8 cellular contexts compared by ENCODE assay signal in genomic region chr7:44884553-44885393, GRCh38. TPM values are rescaled to one million over a fixed set of nuclear protein-coding genes. Genes with fewer than 3 reads are reported as not detected.
DNase-seq lines count a peak whose midpoint lies in the region; ATAC-seq and TF ChIP-seq lines count a peak whose summit lies in the region.

No MANE protein-coding gene starts in this region.

- H3K9me3 ChIP-seq in IMR-90 (ENCODE audit: control insufficient read depth, insufficient read depth, low read length) (no peaks in the 10 kb centered on the region), WERI-Rb-1 (ENCODE audit: severe bottlenecking) (peaks cover 17% of the 10 kb centered on the region)

- no peaks in the 10 kb centered on the region for H3K27me3 ChIP-seq in IMR-90 (ENCODE audit: control insufficient read depth, insufficient read depth, low read length)
- H3K27me3 ChIP-seq in WERI-Rb-1 (ENCODE audit: insufficient read depth, low read depth, severe bottlenecking) = no peaks in the 10 kb centered on the region
- no peaks in the 10 kb centered on the region for H3K27me3 ChIP-seq in layer of hippocampus (ENCODE audit: control insufficient read depth, insufficient read depth, low read length)

- peak overlapping the region; percentile 94 for H3K14ac ChIP-seq in IMR-90 (replicated peaks; ENCODE audit: low read depth, low read length)

- intact Hi-C loops in IMR-90 (cut with micrococcal nuclease) = loop anchor here (1.0 to 5.0 kb wide), 4 partner anchors 36 to 278 kb away; partner anchors contain the start of genes H2AZ2, OGDH and TBRG4

- dilution Hi-C loops in IMR-90 (cut with HindIII; ENCODE audit: low sequenced_read_pairs, unreplicated experiment) = no loop called here

- H3K56ac ChIP-seq in IMR-90 (ENCODE audit: extremely low read depth, insufficient read depth, low read length) = peak overlapping the region; percentile 70

- H3K36me3 ChIP-seq in IMR-90 (ENCODE audit: control insufficient read depth, insufficient read depth, low read length) (peaks cover 9% of the 10 kb centered on the region), WERI-Rb-1 (peaks cover 43% of the 10 kb centered on the region)

- peak; percentile 12 for DNase-seq in DMS53 treated with DMSO at 0.1 percent for 48 hours (lab: John Stamatoyannopoulos, UW; ENCODE audit: unreplicated experiment)
- DNase-seq in IMR-90 = peak; percentile 67
- peak; percentile 22 for DNase-seq in WERI-Rb-1
- DNase-seq in central memory CD4-positive, alpha-beta T cell = peak; percentile 55
- DNase-seq in stimulated activated CD4-positive, alpha-beta T cell treated with anti-CD3 and anti-CD28 coated beads, Interleukin-1b, Interleukin-23, amount 100 ng/mL, for 48 hours = peak; percentile 53
- DNase-seq in medulla oblongata (ENCODE audit: extremely low spot score) = no peak

- peak overlapping the region; percentile 73 to 80 for H4K8ac ChIP-seq in IMR-90 (ENCODE audit: low read depth in 2 of 2, low read length in 2 of 2)

- H2BK5ac ChIP-seq in IMR-90 (ENCODE audit: low read depth, low read length, poor library complexity, severe bottlenecking) = peak overlapping the region; percentile 84

- TF ChIP-seq POLR2A in IMR-90 (IDR thresholded peaks at IDR 0.05; ENCODE audit: low read depth, low read length) = peak; percentile 86

- peak overlapping the region; percentile 89 for H2AFZ ChIP-seq in IMR-90 (replicated peaks; ENCODE audit: low read length, poor library complexity)

- H3K4me2 ChIP-seq in IMR-90 (ENCODE audit: low read depth, low read length) = peak overlapping the region; percentile 93

- H4K5ac ChIP-seq in IMR-90 (ENCODE audit: low read depth, low read length) = peak overlapping the region; percentile 70

- peaks cover 32% of the 10 kb centered on the region for H4K20me1 ChIP-seq in IMR-90 (ENCODE audit: insufficient read depth, low read length)

- H2BK15ac ChIP-seq in IMR-90 (ENCODE audit: low read depth, low read length) = no peak overlapping the region; the same call in 2 of the 3 replicates

- peaks cover 9% of the 10 kb centered on the region; the same call in 1 of the 2 replicates for H3K4me1 ChIP-seq in IMR-90 (ENCODE audit: control insufficient read depth, insufficient read depth, low read length)

- peak overlapping the region; percentile 94 for H2AK5ac ChIP-seq in IMR-90 (ENCODE audit: low read depth, low read length)

- peaks cover 13 to 37% of the 10 kb centered on the region in 2 experiments; a peak in 3 of 4 replicates for H3K79me1 ChIP-seq in IMR-90 (ENCODE audit: low read depth in 1 of 2, low read length in 2 of 2)

- peak overlapping the region; percentile 30; the same call in 1 of the 2 replicates for H3K18ac ChIP-seq in IMR-90 (ENCODE audit: low read depth, low read length)

- H3K4me3 ChIP-seq in IMR-90 (ENCODE audit: insufficient read depth, low read depth, low read length) = peak overlapping the region; percentile 94
- peak overlapping the region; percentile 46 for H3K4me3 ChIP-seq in WERI-Rb-1 (ENCODE audit: low read depth, low read length)

- BruUV-seq in IMR-90 (replicated peaks; lab: Mats Ljungman, UMichigan) = no TSS peak

- TF ChIP-seq RAD21 in IMR-90 (IDR thresholded peaks at IDR 0.05; ENCODE audit: low read length) = no peak; the same call in 1 of the 2 replicates

- ATAC-seq in GM21526 (IDR thresholded peaks at IDR 0.05; ENCODE audit: low FRiP score, unreplicated experiment) = peak; percentile 18
- ATAC-seq in IMR-90 (ENCODE audit: low read depth) = peak; percentile 40

- peak overlapping the region; percentile 97 for H3K23ac ChIP-seq in IMR-90 (ENCODE audit: low read depth, low read length)

- peak overlapping the region; percentile 92 for H3K4ac ChIP-seq in IMR-90 (ENCODE audit: low read depth, low read length)

- whole genome bisulfite sequencing in IMR-90 (ENCODE audit: extremely low coverage in 2 of 2, insufficient read length in 1 of 2), 2 experiments = 1% methylated on average over 65 of the region's 112 CpGs; no CpG with 5 or more reads in 1 of the 2 experiments

- POLR2A ChIA-PET in IMR-90 (lab: Charles Lee; ENCODE audit: unreplicated experiment) = interaction anchor here (0.6 to 0.9 kb wide), 4 partner anchors 11 to 234 kb away, joined by 3 to 6 read pairs (median 4); no protein-coding TSS in a partner anchor

- TF ChIP-seq CTCF in IMR-90 (conservative IDR thresholded peaks at IDR 0.05; ENCODE audit: low read depth, low read length) (no peak), WERI-Rb-1 (IDR thresholded peaks at IDR 0.05; ENCODE audit: low read depth, low read length) (no peak)

- H3K9ac ChIP-seq in IMR-90 (ENCODE audit: low read depth, low read length) = peak overlapping the region; percentile 97

- in situ Hi-C loops in IMR-90 (cut with MboI; ENCODE audit: low sequenced_read_pairs) = no loop called here

- CTCF ChIA-PET in IMR-90 (lab: Yijun Ruan, JAX) = interaction anchor here (1.5 kb wide), 1 partner anchor 28 kb away, joined by 5 read pairs; no protein-coding TSS in a partner anchor

- peak overlapping the region; percentile 97 for H2AK9ac ChIP-seq in IMR-90 (replicated peaks; ENCODE audit: low read depth, low read length, poor library complexity)

- H2BK20ac ChIP-seq in IMR-90 (ENCODE audit: low read depth, low read length) = no peak overlapping the region

- H3K27ac ChIP-seq in IMR-90 (ENCODE audit: insufficient read depth, low read length) (peak overlapping the region; percentile 91), WERI-Rb-1 (peak overlapping the region; percentile 85), layer of hippocampus (ENCODE audit: low read depth, low read length) (peak overlapping the region; percentile 89)

- peak overlapping the region; percentile 33; the same call in 1 of the 2 replicates for H4K91ac ChIP-seq in IMR-90 (ENCODE audit: insufficient read depth, low read depth, low read length)

- peak overlapping the region; percentile 37 for H2BK120ac ChIP-seq in IMR-90 (ENCODE audit: low read depth, low read length)

- peaks cover 4% of the 10 kb centered on the region; the same call in 1 of the 2 replicates for H3K9me1 ChIP-seq in IMR-90 (ENCODE audit: insufficient read depth, low read length)

TF ChIP-seq in IMR-90, 13 proteins besides CTCF, POLR2A, EP300 and RAD21:
- TF ChIP-seq MAFK (IDR thresholded peaks at IDR 0.05; ENCODE audit: low read depth, low read length) (no peak), MAZ (IDR thresholded peaks at IDR 0.05; ENCODE audit: borderline replicate concordance, low read depth, low read length) (peak; percentile 18; the same call in 1 of the 2 replicates), CHD1 (IDR thresholded peaks at IDR 0.05; ENCODE audit: low read depth, low read length) (peak; percentile 87)

RNA-seq across cellular contexts. Expression of gene PURB, which starts 0.6 kb away (rescaled TPM):
- 8.8 and 15.3 TPM in 2 replicates for total RNA-seq in IMR-90 (2012; rRNA removed)
- polyA plus RNA-seq in IMR-90 (2012; rRNA removed) = 4.5 and 6.3 TPM in 2 replicates
- 2.0 and 2.1 TPM in 2 replicates for polyA plus RNA-seq in IMR-90 (2012; cell fraction: cytosol; rRNA removed)
- 1.5 and 4.5 TPM in 2 replicates for polyA plus RNA-seq in IMR-90 (2012; cell fraction: nucleus; rRNA removed; ENCODE audit: low replicate concordance)

RNA-seq across cellular contexts. Expression of gene H2AZ2, which starts 36.9 kb away (rescaled TPM):
- 162 and 230 TPM in 2 replicates for total RNA-seq in IMR-90 (2012; rRNA removed)
- polyA plus RNA-seq in IMR-90 (2012; rRNA removed) = 135 and 156 TPM in 2 replicates
- 141 and 213 TPM in 2 replicates for polyA plus RNA-seq in IMR-90 (2012; cell fraction: cytosol; rRNA removed)
- polyA plus RNA-seq in IMR-90 (2012; cell fraction: nucleus; rRNA removed; ENCODE audit: low replicate concordance) = 57.3 and 81.6 TPM in 2 replicates
